8 cellular contexts compared by ENCODE assay signal in the genomic region with DNA sequence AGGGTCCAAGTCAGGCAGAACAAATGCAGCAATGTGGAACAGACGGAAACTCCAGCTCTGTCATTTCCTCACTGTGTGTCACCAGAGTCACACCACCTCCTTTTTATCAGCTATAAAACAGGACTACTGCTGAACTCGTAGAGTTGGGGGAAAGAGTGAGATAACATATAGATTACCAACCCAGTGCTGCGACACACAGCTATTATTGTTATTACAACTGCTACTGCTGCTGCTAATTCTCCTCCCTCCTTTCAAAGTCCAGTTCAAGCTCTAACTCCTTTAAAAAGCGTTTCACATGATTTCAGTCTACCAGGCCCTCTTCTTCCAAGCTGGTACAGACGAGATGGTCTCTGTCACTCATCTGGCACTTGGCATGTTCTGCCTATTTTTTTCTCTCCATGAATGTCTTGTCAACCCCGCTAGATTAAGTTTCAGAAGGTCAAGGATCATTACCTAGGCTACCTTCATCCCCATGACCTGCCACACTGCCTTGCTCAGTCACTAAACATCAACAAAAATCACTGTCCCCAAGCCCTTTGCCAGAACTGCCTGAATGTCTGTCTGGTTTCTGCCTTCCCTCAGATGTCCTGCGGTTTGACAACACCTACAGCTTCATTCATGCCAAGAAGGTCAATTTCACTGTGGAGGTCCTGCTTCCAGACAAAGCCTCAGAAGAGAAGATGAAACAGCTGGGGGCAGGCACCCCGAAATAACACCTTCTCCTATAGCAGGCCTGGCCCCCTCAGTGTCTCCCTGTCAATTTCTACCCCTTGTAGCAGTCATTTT. TPM values are rescaled to one million over a fixed set of nuclear protein-coding genes. Genes with fewer than 3 reads are reported as not detected.
DNase-seq lines count a peak whose midpoint lies in the region; ATAC-seq and TF ChIP-seq lines count a peak whose summit lies in the region.

No MANE protein-coding gene starts in this region.

- H3K27ac ChIP-seq in right cardiac atrium (ENCODE audit: low read length) (peak overlapping the region; percentile 72), smooth muscle cell (ENCODE audit: low read depth) (peak overlapping the region; percentile 98)

- H2AFZ ChIP-seq in smooth muscle cell (ENCODE audit: low read depth), result no peak overlapping the region

- H3K36me3 ChIP-seq in smooth muscle cell (ENCODE audit: low read depth), result no peaks in the 10 kb centered on the region

- intact Hi-C loops in right cardiac atrium (cut with DNase I), result no loop called here

- H3K27me3 ChIP-seq in right cardiac atrium (ENCODE audit: control insufficient read depth, insufficient read depth) (no peaks in the 10 kb centered on the region), smooth muscle cell (ENCODE audit: low read depth) (no peaks in the 10 kb centered on the region)

- H3K9me3 ChIP-seq in right cardiac atrium (ENCODE audit: control insufficient read depth, low read length) (no peaks in the 10 kb centered on the region), smooth muscle cell (replicated peaks; ENCODE audit: low read depth) (no peaks in the 10 kb centered on the region)

- peaks cover 20% of the 10 kb centered on the region for H3F3A ChIP-seq in smooth muscle cell (ENCODE audit: low read depth)

- TF ChIP-seq CTCF in WI38 (IDR thresholded peaks at IDR 0.05; ENCODE audit: low read depth, low read length) (no peak), smooth muscle cell (IDR thresholded peaks at IDR 0.05; ENCODE audit: borderline replicate concordance, insufficient read depth, poor library complexity, severe bottlenecking) (no peak)

- peaks cover 6% of the 10 kb centered on the region for H3K4me1 ChIP-seq in right cardiac atrium (ENCODE audit: control insufficient read depth, insufficient read depth, low read length)
- H3K4me1 ChIP-seq in smooth muscle cell (ENCODE audit: low read depth), result peaks cover 23% of the 10 kb centered on the region

- H3K9ac ChIP-seq in smooth muscle cell (ENCODE audit: low read depth), result peak overlapping the region; percentile 89

- H3K4me2 ChIP-seq in smooth muscle cell, result peak overlapping the region; percentile 83

- no peak for DNase-seq in HEK293T (ENCODE audit: extremely low spot score)
- no peak for DNase-seq in right cardiac atrium
- DNase-seq in smooth muscle cell (lab: John Stamatoyannopoulos, UW; ENCODE audit: unreplicated experiment), result no peak
- DNase-seq in DMS53 treated with DMSO at 0.1 percent for 48 hours (lab: John Stamatoyannopoulos, UW; ENCODE audit: unreplicated experiment), result no peak
- no peak for DNase-seq in activated gamma-delta T cell treated with Interleukin-2 at 50 U/mL for 16 hours
- no peak for DNase-seq in NCI-H1436 (lab: John Stamatoyannopoulos, UW)

- ATAC-seq in right cardiac atrium (no peak), GM18520 (IDR thresholded peaks at IDR 0.05; ENCODE audit: unreplicated experiment) (no peak)

- H3K79me2 ChIP-seq in smooth muscle cell (ENCODE audit: low read depth), result no peaks in the 10 kb centered on the region

- WGBS in right cardiac atrium, result 59% methylated on average over 8 of the region's 8 CpGs
- 39% methylated on average over 8 of the region's 8 CpGs for WGBS in smooth muscle cell (ENCODE audit: low lambda C conversion rate)

- H3K4me3 ChIP-seq in WI38 (ENCODE audit: low read depth, low read length), result peak overlapping the region; percentile 62; the same call in 1 of the 2 replicates
- no peak overlapping the region for H3K4me3 ChIP-seq in right cardiac atrium (ENCODE audit: low read length)
- H3K4me3 ChIP-seq in smooth muscle cell, result no peak overlapping the region

- no peaks in the 10 kb centered on the region for H4K20me1 ChIP-seq in smooth muscle cell (ENCODE audit: low read depth)

- POLR2A ChIA-PET in HEK293T (lab: Yijun Ruan, JAX), result interaction anchor here (0.6 to 5.9 kb wide), 11 partner anchors 9 to 170 kb away, joined by 3 to 85 read pairs (median 4); partner anchors contain the start of genes CCDC157, PES1, RNF215 and SEC14L2

- CTCF ChIA-PET in HEK293T (lab: Yijun Ruan, JAX), result no interaction called here

TF ChIP-seq in HEK293T, 16 proteins besides CTCF, POLR2A, EP300 and RAD21:
- no peak for TF ChIP-seq LEF1 (IDR thresholded peaks at IDR 0.05; ENCODE audit: borderline replicate concordance)
- TF ChIP-seq BHLHE40 (IDR thresholded peaks at IDR 0.05; ENCODE audit: borderline replicate concordance), result no peak
- TF ChIP-seq PKNOX1 (IDR thresholded peaks at IDR 0.05), result peak; percentile 61
- TF ChIP-seq HDGF (IDR thresholded peaks at IDR 0.05; ENCODE audit: borderline replicate concordance), result no peak
TF ChIP-seq in HEK293T: peak in this region for 1.

RNA-seq across cellular contexts. Expression of gene MTFP1, which starts 3.7 kb away (rescaled TPM):
- total RNA-seq in right cardiac atrium, result 10 to 100 TPM; 15.5 to 29.3 (median 18.6) TPM
- polyA plus RNA-seq in right cardiac atrium, result 38.9 TPM
- 14.3 and 14.4 TPM in 2 replicates for total RNA-seq in smooth muscle cell
- polyA plus RNA-seq in smooth muscle cell, result 30.9 and 31.3 TPM in 2 replicates

RNA-seq across cellular contexts. Expression of gene SEC14L2, which starts 25.1 kb away (rescaled TPM):
- total RNA-seq in right cardiac atrium, result 1 to 10 TPM; 2.0 to 5.5 (median 3.5) TPM
- 1.6 TPM for polyA plus RNA-seq in right cardiac atrium
- total RNA-seq in smooth muscle cell, result 7.9 and 15.1 TPM in 2 replicates
- 8.0 and 8.2 TPM in 2 replicates for polyA plus RNA-seq in smooth muscle cell

RNA-seq across cellular contexts. Expression of gene RNF215, which starts 34.7 kb away (rescaled TPM):
- total RNA-seq in right cardiac atrium (10 to 100 TPM in 3 of 4 donors, 1 to 10 TPM in 1; 8.7 to 17.0 (median 12.7) TPM), smooth muscle cell (11.6 and 21.2 TPM in 2 replicates)
- polyA plus RNA-seq in right cardiac atrium (5.7 TPM), smooth muscle cell (3.4 and 5.9 TPM in 2 replicates)

RNA-seq across cellular contexts. Expression of gene SEC14L3, which starts 49.9 kb away (rescaled TPM):
- total RNA-seq in right cardiac atrium (not detected), smooth muscle cell (not detected in 2 replicates)
- polyA plus RNA-seq in right cardiac atrium (not detected), smooth muscle cell (0.09 TPM in 1 of 2 replicates, not detected in the other)
